Comparison of ENCODE assay signal across 8 cellular contexts in genomic region chr5:99104538-99105132, GRCh38.
DNase-seq lines count a peak whose midpoint lies in the region; TF ChIP-seq lines count a peak whose summit lies in the region.

No MANE protein-coding gene starts in this region.

- H4K8ac ChIP-seq in mesenchymal stem cell (ENCODE audit: low read length): no peak overlapping the region

- no peak overlapping the region for H2AK5ac ChIP-seq in mesenchymal stem cell (ENCODE audit: low read length, severe bottlenecking)

- H3K4me1 Mint-ChIP-seq in Caco-2 (ENCODE audit: low read depth, unreplicated experiment): no peaks in the 10 kb centered on the region
- no peaks in the 10 kb centered on the region for H3K4me1 Mint-ChIP-seq in activated naive CD4-positive, alpha-beta T cell treated with anti-CD3 and anti-CD28 coated beads for 36 hours (ENCODE audit: low read depth)

- BruUV-seq in Caco-2 (replicated peaks; lab: Mats Ljungman, UMichigan): no TSS peak

- no peak overlapping the region for H4K91ac ChIP-seq in mesenchymal stem cell (ENCODE audit: low read length)

- no peak overlapping the region for H3K4me3 Mint-ChIP-seq in Caco-2 (ENCODE audit: unreplicated experiment)
- H3K4me3 Mint-ChIP-seq in activated naive CD4-positive, alpha-beta T cell treated with anti-CD3 and anti-CD28 coated beads for 36 hours: no peak overlapping the region

- no peak overlapping the region for H2BK15ac ChIP-seq in mesenchymal stem cell (ENCODE audit: low read depth, poor library complexity, severe bottlenecking)

- H3K9me3 Mint-ChIP-seq in Caco-2 (ENCODE audit: unreplicated experiment): no peaks in the 10 kb centered on the region
- H3K9me3 Mint-ChIP-seq in activated naive CD4-positive, alpha-beta T cell treated with anti-CD3 and anti-CD28 coated beads for 36 hours: no peaks in the 10 kb centered on the region

- H3K79me1 ChIP-seq in mesenchymal stem cell (replicated peaks; ENCODE audit: low read length, poor library complexity, severe bottlenecking): no peaks in the 10 kb centered on the region

- H3K4ac ChIP-seq in mesenchymal stem cell (ENCODE audit: low read depth in 1 of 2, low read length in 2 of 2): no peak overlapping the region

- CTCF ChIA-PET in Caco-2 (lab: Charles Lee): interaction anchor here (0.6 to 1.0 kb wide), 14 partner anchors 33 to 1325 kb away, joined by 3 to 11 read pairs (median 4); no protein-coding TSS in a partner anchor
- CTCF ChIA-PET in activated naive CD4-positive, alpha-beta T cell treated with anti-CD3 and anti-CD28 coated beads for 36 hours (lab: Charles Lee): interaction anchor here (0.6 to 2.5 kb wide), 15 partner anchors 9 to 1980 kb away, joined by 3 to 17 read pairs (median 3); no protein-coding TSS in a partner anchor

- intact Hi-C loops in Caco-2 (cut with micrococcal nuclease; ENCODE audit: unreplicated experiment): loop anchor here (1.0 to 10.0 kb wide), 2 partner anchors 130 to 216 kb away; no protein-coding TSS in a partner anchor
- intact Hi-C loops in activated naive CD4-positive, alpha-beta T cell treated with anti-CD3 and anti-CD28 coated beads for 36 hours (cut with micrococcal nuclease): loop anchor here (10.0 kb wide), 2 partner anchors 1330 to 1940 kb away; no protein-coding TSS in a partner anchor

- no peak overlapping the region for H3K4me2 ChIP-seq in mesenchymal stem cell (ENCODE audit: low read length, poor library complexity, severe bottlenecking)

- H3K36me3 ChIP-seq in Caco-2 (ENCODE audit: control insufficient read depth, insufficient read depth, low read length) (no peaks in the 10 kb centered on the region), mesenchymal stem cell (ENCODE audit: control insufficient read depth in 1 of 2, insufficient read depth in 2 of 2, low read depth in 1 of 2, low read length in 2 of 2) (no peaks in the 10 kb centered on the region)

- H3K23ac ChIP-seq in mesenchymal stem cell (ENCODE audit: low read length in 2 of 2): no peak overlapping the region

- H3K27ac Mint-ChIP-seq in Caco-2 (ENCODE audit: unreplicated experiment): no peak overlapping the region
- H3K27ac Mint-ChIP-seq in activated naive CD4-positive, alpha-beta T cell treated with anti-CD3 and anti-CD28 coated beads for 36 hours: no peak overlapping the region

- H3K4me3 ChIP-seq in Caco-2 (ENCODE audit: low read depth, low read length) (no peak overlapping the region), HFF-Myc (replicated peaks; ENCODE audit: low read depth, low read length) (no peak overlapping the region), mesenchymal stem cell (ENCODE audit: insufficient read depth in 1 of 2, low read depth in 1 of 2, low read length in 2 of 2) (no peak overlapping the region)

- H3K14ac ChIP-seq in mesenchymal stem cell (ENCODE audit: low read length in 2 of 2): no peak overlapping the region

- H3K4me1 ChIP-seq in Caco-2 (no peaks in the 10 kb centered on the region), mesenchymal stem cell (ENCODE audit: control insufficient read depth, insufficient read depth, low read depth, low read length) (no peaks in the 10 kb centered on the region)

- H2AFZ ChIP-seq in mesenchymal stem cell (ENCODE audit: low read depth, low read length): no peak overlapping the region

- TF ChIP-seq CTCF in Caco-2 (IDR thresholded peaks at IDR 0.05; ENCODE audit: insufficient read depth in 1 of 2, low read depth in 1 of 2, low read length in 1 of 2, severe bottlenecking in 1 of 2, unreplicated experiment in 1 of 2) (peak; percentile 60 to 71), HFF-Myc (IDR thresholded peaks at IDR 0.05; ENCODE audit: low read depth, low read length, missing control alignments) (peak; percentile 33)

- H3K9me3 ChIP-seq in Caco-2: no peaks in the 10 kb centered on the region
- H3K9me3 ChIP-seq in mesenchymal stem cell (ENCODE audit: control insufficient read depth, low read length): no peaks in the 10 kb centered on the region

- no peak overlapping the region for H2BK5ac ChIP-seq in mesenchymal stem cell (ENCODE audit: low read depth, low read length, poor library complexity, severe bottlenecking)

- H3K9ac ChIP-seq in mesenchymal stem cell (ENCODE audit: low read length): no peak overlapping the region

- WGBS in mesenchymal stem cell: 20% methylated on average over 1 of the region's 2 CpGs

- no peak overlapping the region for H3K27ac ChIP-seq in mesenchymal stem cell (ENCODE audit: low read length, poor library complexity, severe bottlenecking)

- H3K27me3 ChIP-seq in Caco-2 (replicated peaks; ENCODE audit: control insufficient read depth, insufficient read depth, low read length) (no peaks in the 10 kb centered on the region), mesenchymal stem cell (ENCODE audit: control insufficient read depth in 1 of 2, insufficient read depth in 1 of 2, low read length in 2 of 2) (no peaks in the 10 kb centered on the region)

- no peak overlapping the region for H3K18ac ChIP-seq in mesenchymal stem cell (ENCODE audit: low read depth in 1 of 2, low read length in 2 of 2)

- peaks cover 6% of the 10 kb centered on the region for H3K27me3 Mint-ChIP-seq in Caco-2 (ENCODE audit: insufficient read depth, unreplicated experiment)
- no peaks in the 10 kb centered on the region for H3K27me3 Mint-ChIP-seq in activated naive CD4-positive, alpha-beta T cell treated with anti-CD3 and anti-CD28 coated beads for 36 hours (ENCODE audit: low read depth)

- no peak overlapping the region for H2BK12ac ChIP-seq in mesenchymal stem cell (ENCODE audit: low read length in 2 of 2)

- peak in 1 of 2 experiments; percentile 25 for DNase-seq in Caco-2
- peak; percentile 12 for DNase-seq in HFF-Myc (ENCODE audit: extremely low read depth, low read depth)
- DNase-seq in NCI-H748 treated with DMSO at 0.1 percent for 48 hours (lab: John Stamatoyannopoulos, UW): peak; percentile 64
- DNase-seq in cerebellum (ENCODE audit: low spot score): peak; percentile 19
- peak; percentile 47 for DNase-seq in mesenchymal stem cell
- no peak for DNase-seq in activated naive CD4-positive, alpha-beta T cell treated with anti-CD3 and anti-CD28 coated beads for 36 hours
- no peak for DNase-seq in amniotic stem cell (lab: John Stamatoyannopoulos, UW)
- no peak for DNase-seq in activated T-cell treated with anti-CD3 and anti-CD28 coated beads for 4 hours

- H3K36me3 Mint-ChIP-seq in Caco-2 (ENCODE audit: insufficient read depth, unreplicated experiment): no peaks in the 10 kb centered on the region
- H3K36me3 Mint-ChIP-seq in activated naive CD4-positive, alpha-beta T cell treated with anti-CD3 and anti-CD28 coated beads for 36 hours (ENCODE audit: low read depth): no peaks in the 10 kb centered on the region

- POLR2A ChIA-PET in Caco-2 (lab: Charles Lee): interaction anchor here (0.6 kb wide), 1 partner anchor 222 kb away, joined by 3 read pairs; no protein-coding TSS in a partner anchor

- no peak overlapping the region for H2BK120ac ChIP-seq in mesenchymal stem cell (ENCODE audit: low read depth, low read length)

Comparison
In these comparisons a context has a peak if more than half of its experiments do, and no peak if none do; other contexts are left out.
1. DNase-seq: peak in HFF-Myc (single experiment), NCI-H748 treated with DMSO at 0.1 percent for 48 hours (single experiment), cerebellum (single experiment) and mesenchymal stem cell (single experiment); none in activated naive CD4-positive, alpha-beta T cell treated with anti-CD3 and anti-CD28 coated beads for 36 hours (single experiment), amniotic stem cell (single experiment) and activated T-cell treated with anti-CD3 and anti-CD28 coated beads for 4 hours (single experiment).